1 cellular context compared by ENCODE assay signal in the genomic region with DNA sequence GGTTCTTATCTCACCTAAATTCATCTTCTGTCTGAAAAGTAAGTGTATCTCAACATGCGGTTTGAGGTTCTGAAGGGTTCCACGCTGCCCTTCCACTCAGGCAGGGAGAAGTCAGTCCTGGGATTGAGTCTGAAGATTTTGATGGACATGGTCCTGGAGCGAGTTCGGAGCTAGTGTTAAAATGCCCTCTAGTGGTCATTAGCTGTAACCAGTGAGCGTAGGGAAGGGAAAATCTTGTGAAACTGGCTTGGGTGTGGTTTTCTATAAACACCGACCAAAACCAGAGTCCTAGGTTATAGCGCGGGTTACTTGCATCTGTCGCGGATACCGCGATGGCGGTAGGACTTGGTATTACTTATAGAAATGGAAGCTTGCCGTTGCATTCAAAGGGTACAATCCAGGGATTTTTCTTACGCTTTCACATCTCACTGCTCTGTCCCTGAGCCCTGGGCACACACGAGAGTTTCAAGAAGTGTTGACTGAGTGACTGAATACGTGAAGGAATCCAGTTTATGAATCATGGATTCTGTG.
A peak's percentile ranks its signal among the peaks of the same experiment; 100 is the strongest.
TF ChIP-seq lines count a peak whose summit lies in the region.

No MANE protein-coding gene starts in this region.

TF ChIP-seq in HEK293, 187 proteins besides CTCF, POLR2A, EP300 and RAD21 (continued from another document):
- TF ChIP-seq, protein P1, sequence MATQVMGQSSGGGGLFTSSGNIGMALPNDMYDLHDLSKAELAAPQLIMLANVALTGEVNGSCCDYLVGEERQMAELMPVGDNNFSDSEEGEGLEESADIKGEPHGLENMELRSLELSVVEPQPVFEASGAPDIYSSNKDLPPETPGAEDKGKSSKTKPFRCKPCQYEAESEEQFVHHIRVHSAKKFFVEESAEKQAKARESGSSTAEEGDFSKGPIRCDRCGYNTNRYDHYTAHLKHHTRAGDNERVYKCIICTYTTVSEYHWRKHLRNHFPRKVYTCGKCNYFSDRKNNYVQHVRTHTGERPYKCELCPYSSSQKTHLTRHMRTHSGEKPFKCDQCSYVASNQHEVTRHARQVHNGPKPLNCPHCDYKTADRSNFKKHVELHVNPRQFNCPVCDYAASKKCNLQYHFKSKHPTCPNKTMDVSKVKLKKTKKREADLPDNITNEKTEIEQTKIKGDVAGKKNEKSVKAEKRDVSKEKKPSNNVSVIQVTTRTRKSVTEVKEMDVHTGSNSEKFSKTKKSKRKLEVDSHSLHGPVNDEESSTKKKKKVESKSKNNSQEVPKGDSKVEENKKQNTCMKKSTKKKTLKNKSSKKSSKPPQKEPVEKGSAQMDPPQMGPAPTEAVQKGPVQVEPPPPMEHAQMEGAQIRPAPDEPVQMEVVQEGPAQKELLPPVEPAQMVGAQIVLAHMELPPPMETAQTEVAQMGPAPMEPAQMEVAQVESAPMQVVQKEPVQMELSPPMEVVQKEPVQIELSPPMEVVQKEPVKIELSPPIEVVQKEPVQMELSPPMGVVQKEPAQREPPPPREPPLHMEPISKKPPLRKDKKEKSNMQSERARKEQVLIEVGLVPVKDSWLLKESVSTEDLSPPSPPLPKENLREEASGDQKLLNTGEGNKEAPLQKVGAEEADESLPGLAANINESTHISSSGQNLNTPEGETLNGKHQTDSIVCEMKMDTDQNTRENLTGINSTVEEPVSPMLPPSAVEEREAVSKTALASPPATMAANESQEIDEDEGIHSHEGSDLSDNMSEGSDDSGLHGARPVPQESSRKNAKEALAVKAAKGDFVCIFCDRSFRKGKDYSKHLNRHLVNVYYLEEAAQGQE (tag by site-specific recombination; IDR thresholded peaks at IDR 0.05) = no peak
- TF ChIP-seq WT1 (tag by site-specific recombination; IDR thresholded peaks at IDR 0.05) (no peak), EGR2 (tag by site-specific recombination; IDR thresholded peaks at IDR 0.05; ENCODE audit: low read depth) (no peak), ZBTB17 (tag by site-specific recombination; IDR thresholded peaks at IDR 0.05) (peak; percentile 44; the same call in 1 of the 2 replicates), TSHZ1 (tag by site-specific recombination; IDR thresholded peaks at IDR 0.05; ENCODE audit: borderline replicate concordance) (0 out of 2 replicates have a peak, but pooled peaks have one; percentile 7), ZBTB44 (tag by site-specific recombination; IDR thresholded peaks at IDR 0.05) (no peak), ZNF433 (tag by site-specific recombination; IDR thresholded peaks at IDR 0.05; ENCODE audit: low read depth) (no peak), ZNF335 (tag by site-specific recombination; conservative IDR thresholded peaks at IDR 0.05) (peak; percentile 93), BCL11A (tag by site-specific recombination; IDR thresholded peaks at IDR 0.05; ENCODE audit: low read depth) (no peak), ZNF580 (tag by site-specific recombination; IDR thresholded peaks at IDR 0.05) (no peak), ZNF248 (tag by site-specific recombination; IDR thresholded peaks at IDR 0.05) (no peak), KLF17 (tag by site-specific recombination; IDR thresholded peaks at IDR 0.05) (peak; percentile 18; the same call in 1 of the 2 replicates), ZNF660 (tag by site-specific recombination; IDR thresholded peaks at IDR 0.05) (0 out of 2 replicates have a peak, but pooled peaks have one; percentile 35), ZNF701 (tag by site-specific recombination; IDR thresholded peaks at IDR 0.05) (no peak)
- TF ChIP-seq, protein P2, sequence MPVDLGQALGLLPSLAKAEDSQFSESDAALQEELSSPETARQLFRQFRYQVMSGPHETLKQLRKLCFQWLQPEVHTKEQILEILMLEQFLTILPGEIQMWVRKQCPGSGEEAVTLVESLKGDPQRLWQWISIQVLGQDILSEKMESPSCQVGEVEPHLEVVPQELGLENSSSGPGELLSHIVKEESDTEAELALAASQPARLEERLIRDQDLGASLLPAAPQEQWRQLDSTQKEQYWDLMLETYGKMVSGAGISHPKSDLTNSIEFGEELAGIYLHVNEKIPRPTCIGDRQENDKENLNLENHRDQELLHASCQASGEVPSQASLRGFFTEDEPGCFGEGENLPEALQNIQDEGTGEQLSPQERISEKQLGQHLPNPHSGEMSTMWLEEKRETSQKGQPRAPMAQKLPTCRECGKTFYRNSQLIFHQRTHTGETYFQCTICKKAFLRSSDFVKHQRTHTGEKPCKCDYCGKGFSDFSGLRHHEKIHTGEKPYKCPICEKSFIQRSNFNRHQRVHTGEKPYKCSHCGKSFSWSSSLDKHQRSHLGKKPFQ (tag by site-specific recombination; IDR thresholded peaks at IDR 0.05) = no peak
- TF ChIP-seq, protein P3, sequence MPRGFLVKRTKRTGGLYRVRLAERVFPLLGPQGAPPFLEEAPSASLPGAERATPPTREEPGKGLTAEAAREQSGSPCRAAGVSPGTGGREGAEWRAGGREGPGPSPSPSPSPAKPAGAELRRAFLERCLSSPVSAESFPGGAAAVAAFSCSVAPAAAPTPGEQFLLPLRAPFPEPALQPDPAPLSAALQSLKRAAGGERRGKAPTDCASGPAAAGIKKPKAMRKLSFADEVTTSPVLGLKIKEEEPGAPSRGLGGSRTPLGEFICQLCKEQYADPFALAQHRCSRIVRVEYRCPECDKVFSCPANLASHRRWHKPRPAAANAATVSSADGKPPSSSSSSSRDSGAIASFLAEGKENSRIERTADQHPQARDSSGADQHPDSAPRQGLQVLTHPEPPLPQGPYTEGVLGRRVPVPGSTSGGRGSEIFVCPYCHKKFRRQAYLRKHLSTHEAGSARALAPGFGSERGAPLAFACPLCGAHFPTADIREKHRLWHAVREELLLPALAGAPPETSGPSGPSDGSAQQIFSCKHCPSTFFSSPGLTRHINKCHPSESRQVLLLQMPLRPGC (tag by site-specific recombination; IDR thresholded peaks at IDR 0.05) = no peak
- TF ChIP-seq, protein P4, sequence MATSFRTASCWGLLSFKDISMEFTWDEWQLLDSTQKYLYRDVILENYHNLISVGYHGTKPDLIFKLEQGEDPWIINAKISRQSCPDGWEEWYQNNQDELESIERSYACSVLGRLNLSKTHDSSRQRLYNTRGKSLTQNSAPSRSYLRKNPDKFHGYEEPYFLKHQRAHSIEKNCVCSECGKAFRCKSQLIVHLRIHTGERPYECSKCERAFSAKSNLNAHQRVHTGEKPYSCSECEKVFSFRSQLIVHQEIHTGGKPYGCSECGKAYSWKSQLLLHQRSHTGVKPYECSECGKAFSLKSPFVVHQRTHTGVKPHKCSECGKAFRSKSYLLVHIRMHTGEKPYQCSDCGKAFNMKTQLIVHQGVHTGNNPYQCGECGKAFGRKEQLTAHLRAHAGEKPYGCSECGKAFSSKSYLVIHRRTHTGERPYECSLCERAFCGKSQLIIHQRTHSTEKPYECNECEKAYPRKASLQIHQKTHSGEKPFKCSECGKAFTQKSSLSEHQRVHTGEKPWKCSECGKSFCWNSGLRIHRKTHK (tag by site-specific recombination; IDR thresholded peaks at IDR 0.05) = no peak
- TF ChIP-seq, protein P5, sequence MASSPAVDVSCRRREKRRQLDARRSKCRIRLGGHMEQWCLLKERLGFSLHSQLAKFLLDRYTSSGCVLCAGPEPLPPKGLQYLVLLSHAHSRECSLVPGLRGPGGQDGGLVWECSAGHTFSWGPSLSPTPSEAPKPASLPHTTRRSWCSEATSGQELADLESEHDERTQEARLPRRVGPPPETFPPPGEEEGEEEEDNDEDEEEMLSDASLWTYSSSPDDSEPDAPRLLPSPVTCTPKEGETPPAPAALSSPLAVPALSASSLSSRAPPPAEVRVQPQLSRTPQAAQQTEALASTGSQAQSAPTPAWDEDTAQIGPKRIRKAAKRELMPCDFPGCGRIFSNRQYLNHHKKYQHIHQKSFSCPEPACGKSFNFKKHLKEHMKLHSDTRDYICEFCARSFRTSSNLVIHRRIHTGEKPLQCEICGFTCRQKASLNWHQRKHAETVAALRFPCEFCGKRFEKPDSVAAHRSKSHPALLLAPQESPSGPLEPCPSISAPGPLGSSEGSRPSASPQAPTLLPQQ (tag by site-specific recombination; IDR thresholded peaks at IDR 0.05) = no peak
- TF ChIP-seq, protein P6, sequence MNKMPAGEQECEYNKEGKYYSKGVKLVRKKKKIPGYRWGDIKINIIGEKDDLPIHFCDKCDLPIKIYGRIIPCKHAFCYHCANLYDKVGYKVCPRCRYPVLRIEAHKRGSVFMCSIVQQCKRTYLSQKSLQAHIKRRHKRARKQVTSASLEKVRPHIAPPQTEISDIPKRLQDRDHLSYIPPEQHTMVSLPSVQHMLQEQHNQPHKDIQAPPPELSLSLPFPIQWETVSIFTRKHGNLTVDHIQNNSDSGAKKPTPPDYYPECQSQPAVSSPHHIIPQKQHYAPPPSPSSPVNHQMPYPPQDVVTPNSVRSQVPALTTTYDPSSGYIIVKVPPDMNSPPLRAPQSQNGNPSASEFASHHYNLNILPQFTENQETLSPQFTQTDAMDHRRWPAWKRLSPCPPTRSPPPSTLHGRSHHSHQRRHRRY (tag by site-specific recombination; IDR thresholded peaks at IDR 0.05) = no peak
